1 cellular context compared by ENCODE assay signal in genomic region chr1:16178596-16179497, GRCh38.
A peak's percentile ranks its signal among the peaks of the same experiment; 100 is the strongest.
TF ChIP-seq lines count a peak whose summit lies in the region.

No MANE protein-coding gene starts in this region.

TF ChIP-seq in HepG2, 621 proteins besides CTCF, POLR2A, EP300 and RAD21 (continued from another document and continues in another):
- TF ChIP-seq ZBED4 (CRISPR knock-in tag; IDR thresholded peaks at IDR 0.05; ENCODE audit: borderline replicate concordance): no peak; the same call in 1 of the 2 replicates
- peak; percentile 19; the same call in 1 of the 2 replicates for TF ChIP-seq ZFP82 (CRISPR knock-in tag; IDR thresholded peaks at IDR 0.05; ENCODE audit: borderline replicate concordance)
- no peak for TF ChIP-seq FOXP1 (IDR thresholded peaks at IDR 0.05)
- peak; percentile 79 for TF ChIP-seq FOXP1 (CRISPR knock-in tag; IDR thresholded peaks at IDR 0.05)
- peak; percentile 74 for TF ChIP-seq HNF1A (IDR thresholded peaks at IDR 0.05; ENCODE audit: low read depth)
- peak; percentile 81; the same call in 1 of the 2 replicates for TF ChIP-seq HNF1A (CRISPR knock-in tag; IDR thresholded peaks at IDR 0.05; ENCODE audit: borderline replicate concordance)
- TF ChIP-seq ZNF280D (CRISPR knock-in tag; IDR thresholded peaks at IDR 0.05): peak; percentile 23; the same call in 1 of the 2 replicates
- TF ChIP-seq AHR (CRISPR knock-in tag; IDR thresholded peaks at IDR 0.05): no peak; the same call in 1 of the 2 replicates
- TF ChIP-seq SMARCE1 (IDR thresholded peaks at IDR 0.05; ENCODE audit: borderline replicate concordance): no peak
- TF ChIP-seq SAFB2 (CRISPR knock-in tag; IDR thresholded peaks at IDR 0.05; ENCODE audit: borderline replicate concordance, low read depth): no peak
- no peak for TF ChIP-seq ZBTB26 (CRISPR knock-in tag; IDR thresholded peaks at IDR 0.05; ENCODE audit: borderline replicate concordance)
- TF ChIP-seq UBTF (CRISPR knock-in tag; IDR thresholded peaks at IDR 0.05): 0 out of 2 replicates have a peak, but pooled peaks have one; percentile 29
- TF ChIP-seq JDP2 (CRISPR knock-in tag; IDR thresholded peaks at IDR 0.05; ENCODE audit: borderline replicate concordance): no peak
- TF ChIP-seq DBP (CRISPR knock-in tag; IDR thresholded peaks at IDR 0.05; ENCODE audit: not compliant biosample characterization): no peak
- TF ChIP-seq ZNF253 (CRISPR knock-in tag; IDR thresholded peaks at IDR 0.05; ENCODE audit: borderline replicate concordance): no peak
- TF ChIP-seq NCOA1 (CRISPR knock-in tag; IDR thresholded peaks at IDR 0.05): no peak
- no peak for TF ChIP-seq SNAPC5 (CRISPR knock-in tag; IDR thresholded peaks at IDR 0.05; ENCODE audit: borderline replicate concordance)
- TF ChIP-seq PAF1 (CRISPR knock-in tag; IDR thresholded peaks at IDR 0.05): no peak
- no peak for TF ChIP-seq ZNF773 (CRISPR knock-in tag; IDR thresholded peaks at IDR 0.05; ENCODE audit: borderline replicate concordance)
- TF ChIP-seq SCMH1 (CRISPR knock-in tag; IDR thresholded peaks at IDR 0.05; ENCODE audit: borderline replicate concordance): no peak
- TF ChIP-seq HOXD1 (CRISPR knock-in tag; IDR thresholded peaks at IDR 0.05): no peak
- TF ChIP-seq NR1H2 (CRISPR knock-in tag; IDR thresholded peaks at IDR 0.05; ENCODE audit: borderline replicate concordance, low read depth): no peak
- no peak for TF ChIP-seq ZBTB25 (CRISPR knock-in tag; IDR thresholded peaks at IDR 0.05)
- no peak; the same call in 1 of the 2 replicates for TF ChIP-seq ZNF136 (CRISPR knock-in tag; IDR thresholded peaks at IDR 0.05; ENCODE audit: low read depth)
- no peak for TF ChIP-seq ZNF143 (CRISPR knock-in tag; IDR thresholded peaks at IDR 0.05)
- no peak for TF ChIP-seq KLF13 (CRISPR knock-in tag; IDR thresholded peaks at IDR 0.05)
- peak; percentile 84; the same call in 1 of the 2 replicates for TF ChIP-seq ZNF839 (CRISPR knock-in tag; IDR thresholded peaks at IDR 0.05; ENCODE audit: borderline replicate concordance)
- no peak for TF ChIP-seq NBN (conservative IDR thresholded peaks at IDR 0.05)
- peak; percentile 82 for TF ChIP-seq PATZ1 (CRISPR knock-in tag; IDR thresholded peaks at IDR 0.05)
- no peak for TF ChIP-seq MAF1 (CRISPR knock-in tag; IDR thresholded peaks at IDR 0.05; ENCODE audit: borderline replicate concordance)
- TF ChIP-seq GRHL1 (CRISPR knock-in tag; conservative IDR thresholded peaks at IDR 0.05): no peak
